8 cellular contexts compared by ENCODE assay signal in genomic region chr2:181656450-181657261, GRCh38. TPM values are rescaled to one million over a fixed set of nuclear protein-coding genes. Genes with fewer than 3 reads are reported as not detected.
DNase-seq lines count a peak whose midpoint lies in the region; ATAC-seq and TF ChIP-seq lines count a peak whose summit lies in the region.

Gene CERKL (minus strand): TSS chr2:181657105. CDS start chr2:181657006, 99 bp downstream.

- intact Hi-C loops in lower lobe of right lung (cut with DNase I), result no loop called here
- intact Hi-C loops in thyroid gland (cut with DNase I), result no loop called here

- ATAC-seq in HG03139 (IDR thresholded peaks at IDR 0.05; ENCODE audit: unreplicated experiment) (peak; percentile 77), lower lobe of right lung (peak; percentile 95)

- H3K4me1 ChIP-seq in lower lobe of right lung, result peaks cover 8% of the 10 kb centered on the region
- H3K4me1 ChIP-seq in thyroid gland, result peaks cover 6 to 9% of the 10 kb centered on the region in 2 donors

- no peaks in the 10 kb centered on the region for H3K36me3 ChIP-seq in lower lobe of right lung
- no peaks in the 10 kb centered on the region for H3K36me3 ChIP-seq in thyroid gland

- H3K27me3 ChIP-seq in lower lobe of right lung (ENCODE audit: low read depth) (peaks cover 14% of the 10 kb centered on the region), thyroid gland (no peaks in the 10 kb centered on the region)

- H3K27ac ChIP-seq in coronary artery (no peak within 1 kb of the TSS), lower lobe of right lung (no peak within 1 kb of the TSS), thyroid gland (no peak within 1 kb of the TSS)

- peak within 1 kb of the TSS; percentile 82 for H3K4me3 ChIP-seq in coronary artery
- H3K4me3 ChIP-seq in lower lobe of right lung, result peak within 1 kb of the TSS; percentile 66
- peak within 1 kb of the TSS in 1 of 3 donors; percentile 22 for H3K4me3 ChIP-seq in thyroid gland (replicated peaks in 1 of 3)

- TF ChIP-seq POLR2A in thyroid gland (IDR thresholded peaks at IDR 0.05), result no peak

- TF ChIP-seq CTCF in coronary artery (IDR thresholded peaks at IDR 0.05) (no peak), lower lobe of right lung (IDR thresholded peaks at IDR 0.05) (no peak), thyroid gland (IDR thresholded peaks at IDR 0.05) (no peak)

- no peaks in the 10 kb centered on the region for H3K9me3 ChIP-seq in lower lobe of right lung
- no peaks in the 10 kb centered on the region for H3K9me3 ChIP-seq in thyroid gland

- DNase-seq in DMS 273 treated with DMSO at 0.1 percent for 48 hours (lab: John Stamatoyannopoulos, UW), result peak; percentile 93
- peak; percentile 42 for DNase-seq in GM19240 (ENCODE audit: insufficient read length, low spot score)
- DNase-seq in RPMI8226, result peak; percentile 4
- no peak for DNase-seq in coronary artery (ENCODE audit: low spot score)
- peak; percentile 69 for DNase-seq in lower lobe of right lung
- DNase-seq in thyroid gland, result peak; percentile 36 to 42
- DNase-seq in GDM1 (lab: John Stamatoyannopoulos, UW), result no peak

- WGBS in thyroid gland, 2 donors, result 3 to 5% methylated on average over 30 to 38 of the region's 68 CpGs

RNA-seq across cellular contexts. Expression of gene CERKL, which starts in this region (rescaled TPM):
- total RNA-seq in lower lobe of right lung (1.7 TPM), thyroid gland (not detected)

Comparison
In these comparisons a context has a peak if more than half of its experiments do, and no peak if none do; other contexts are left out.
1. Peak in DNase-seq in thyroid gland; RNA of the gene not detected or under 1 TPM.
2. DNase-seq: peak in DMS 273 treated with DMSO at 0.1 percent for 48 hours (single experiment), GM19240 (single experiment), RPMI8226 (single experiment) and lower lobe of right lung (single experiment); none in coronary artery (single experiment) and GDM1 (single experiment).